ENCODE assay signal across 14 cellular contexts in genomic region chr19:34837262-34837661, GRCh38.
DNase-seq lines count a peak whose midpoint lies in the region; ATAC-seq and TF ChIP-seq lines count a peak whose summit lies in the region.
"Had no signal": no experiment of that assay in that cellular context is flagged by ENCODE, and none has a peak within 500 bp of the region (broad histone marks: within the 10 kb centered on the region; RNA-seq: fewer than 3 reads in every experiment).

No MANE protein-coding gene starts in this region.

- CTCF ChIA-PET in activated naive CD4-positive, alpha-beta T cell treated with anti-CD3 and anti-CD28 coated beads for 36 hours (lab: Charles Lee), result interaction anchor here (1.0 to 1.4 kb wide), 2 partner anchors 229 to 299 kb away, joined by 3 read pairs; no protein-coding TSS in a partner anchor

- H3K9me3 Mint-ChIP-seq in activated naive CD4-positive, alpha-beta T cell treated with anti-CD3 and anti-CD28 coated beads for 36 hours, result no peaks in the 10 kb centered on the region
- H3K9me3 Mint-ChIP-seq: activated T-cell treated with anti-CD3 and anti-CD28 coated beads, Interleukin-2, amount 50 U/mL, for 24 hours; CD8-positive, alpha-beta T cell had no signal

- no peak for TF ChIP-seq POLR2A in adrenal gland (IDR thresholded peaks at IDR 0.05)
- no peak for TF ChIP-seq POLR2A in thyroid gland (IDR thresholded peaks at IDR 0.05)

- H3K36me3 ChIP-seq in adrenal gland (replicated peaks in 1 of 2) (no peaks in the 10 kb centered on the region), right atrium auricular region (no peaks in the 10 kb centered on the region), thyroid gland (no peaks in the 10 kb centered on the region)

- H3K4me3 Mint-ChIP-seq in activated naive CD4-positive, alpha-beta T cell treated with anti-CD3 and anti-CD28 coated beads for 36 hours, result no peak overlapping the region
- H3K4me3 Mint-ChIP-seq: activated T-cell treated with anti-CD3 and anti-CD28 coated beads, Interleukin-2, amount 50 U/mL, for 24 hours; CD8-positive, alpha-beta T cell had no signal

- H3K36me3 Mint-ChIP-seq in activated naive CD4-positive, alpha-beta T cell treated with anti-CD3 and anti-CD28 coated beads for 36 hours (ENCODE audit: low read depth), result no peaks in the 10 kb centered on the region
- H3K36me3 Mint-ChIP-seq: CD8-positive, alpha-beta T cell had no signal

- no peaks in the 10 kb centered on the region for H3K9me3 ChIP-seq in adrenal gland (replicated peaks in 1 of 3)
- no peaks in the 10 kb centered on the region for H3K9me3 ChIP-seq in right atrium auricular region
- no peaks in the 10 kb centered on the region for H3K9me3 ChIP-seq in thyroid gland

- 0 to 3% (median 0%) methylated on average over 1 of the region's 1 CpG for WGBS in adrenal gland, 4 donors
- 27 to 67% methylated on average over 1 of the region's 1 CpG for WGBS in thyroid gland, 2 donors

- no peak overlapping the region for H3K27ac Mint-ChIP-seq in activated naive CD4-positive, alpha-beta T cell treated with anti-CD3 and anti-CD28 coated beads for 36 hours
- H3K27ac Mint-ChIP-seq: activated T-cell treated with anti-CD3 and anti-CD28 coated beads, Interleukin-2, amount 50 U/mL, for 24 hours had no signal

- no peak for ATAC-seq in HG02870 (IDR thresholded peaks at IDR 0.05; ENCODE audit: unreplicated experiment)
- ATAC-seq: CD8-positive, alpha-beta T cell; foreskin keratinocyte had no signal

- H3K4me1 Mint-ChIP-seq in activated naive CD4-positive, alpha-beta T cell treated with anti-CD3 and anti-CD28 coated beads for 36 hours (ENCODE audit: low read depth), result peaks cover 12% of the 10 kb centered on the region

- H3K4me1 ChIP-seq in adrenal gland (replicated peaks in 1 of 2) (no peaks in the 10 kb centered on the region), right atrium auricular region (peaks cover 0 to 29% of the 10 kb centered on the region in 2 donors), thyroid gland (no peaks in the 10 kb centered on the region)
- H3K4me1 ChIP-seq: foreskin keratinocyte had no signal

- TF ChIP-seq CTCF in adrenal gland (IDR thresholded peaks at IDR 0.05), result no peak
- TF ChIP-seq CTCF in right atrium auricular region (IDR thresholded peaks at IDR 0.05), result no peak
- TF ChIP-seq CTCF in thyroid gland (IDR thresholded peaks at IDR 0.05), result no peak

- intact Hi-C loops in adrenal gland (cut with DNase I) (no loop called here), thyroid gland (cut with DNase I) (no loop called here)
- intact Hi-C loops in activated naive CD4-positive, alpha-beta T cell treated with anti-CD3 and anti-CD28 coated beads for 36 hours (cut with micrococcal nuclease), result no loop called here

- H3K27me3 ChIP-seq in adrenal gland (peaks cover 14% of the 10 kb centered on the region), right atrium auricular region (no peaks in the 10 kb centered on the region), thyroid gland (no peaks in the 10 kb centered on the region)

- H3K27ac ChIP-seq in adrenal gland (peak overlapping the region in 1 of 5 donors; percentile 68), right atrium auricular region (peak overlapping the region; percentile 68 to 70), thyroid gland (peak overlapping the region in 1 of 3 donors; percentile 50)
- H3K27ac ChIP-seq: 22Rv1, foreskin keratinocyte had no signal

- DNase-seq in DMS 273 (lab: John Stamatoyannopoulos, UW; ENCODE audit: unreplicated experiment) (peak; percentile 72), DMS 273 treated with DMSO at 0.1 percent for 48 hours (lab: John Stamatoyannopoulos, UW) (no peak), adrenal gland (peak in 5 of 7 donors; percentile 18 to 78 (median 36)), right atrium auricular region (ENCODE audit: low spot score) (peak; percentile 65), thyroid gland (peak; percentile 17 to 19), H4 (ENCODE audit: low spot score) (no peak)
- DNase-seq in activated naive CD4-positive, alpha-beta T cell treated with anti-CD3 and anti-CD28 coated beads for 36 hours, result no peak
- DNase-seq: activated T-cell treated with anti-CD3 and anti-CD28 coated beads, Interleukin-2, amount 50 U/mL, for 24 hours; anterior cingulate cortex; CD8-positive, alpha-beta T cell; foreskin keratinocyte; kidney glomerular epithelial cell had no signal

- H3K4me3 ChIP-seq in adrenal gland (no peak overlapping the region), right atrium auricular region (no peak overlapping the region), thyroid gland (replicated peaks in 1 of 3) (no peak overlapping the region)

- no peaks in the 10 kb centered on the region for H3K27me3 Mint-ChIP-seq in activated naive CD4-positive, alpha-beta T cell treated with anti-CD3 and anti-CD28 coated beads for 36 hours (ENCODE audit: low read depth)

Comparison
In these comparisons a context has a peak if more than half of its experiments do, and no peak if none do; other contexts are left out.
1. DNase-seq: peak in DMS 273 (single experiment), adrenal gland (5 of 7), right atrium auricular region (single experiment) and thyroid gland (2 of 2); none in DMS 273 treated with DMSO at 0.1 percent for 48 hours (single experiment), activated naive CD4-positive, alpha-beta T cell treated with anti-CD3 and anti-CD28 coated beads for 36 hours (single experiment) and H4 (single experiment).